Comparison of ENCODE assay signal across 1 cellular context in the genomic region with DNA sequence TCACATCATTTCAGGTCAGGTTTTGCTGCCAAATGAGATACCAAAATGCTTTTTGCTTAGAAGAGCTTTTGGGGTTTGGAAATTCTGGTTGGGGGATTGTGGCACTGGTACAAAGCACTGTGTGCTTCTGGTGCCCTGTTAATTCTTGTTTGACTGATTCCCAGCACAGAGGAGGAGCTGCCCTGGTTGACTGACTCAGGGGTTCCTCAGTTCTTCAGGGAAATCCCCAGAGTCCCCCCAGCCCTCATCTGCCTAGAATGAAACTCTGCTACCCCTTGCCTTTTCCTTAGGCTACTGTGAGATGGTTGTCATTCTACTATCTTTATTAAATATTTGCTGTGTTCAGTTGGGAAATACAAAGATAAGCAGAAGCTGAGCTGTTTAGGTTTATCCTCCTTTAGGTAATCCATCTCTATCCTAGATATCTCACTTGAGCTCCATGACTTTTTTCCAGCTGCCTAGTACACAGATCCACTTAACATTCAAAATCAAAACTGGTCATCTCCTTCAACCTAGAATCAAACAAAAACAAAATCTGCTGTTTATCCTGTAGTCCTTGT.
TF ChIP-seq lines count a peak whose summit lies in the region.

No MANE protein-coding gene starts in this region.

TF ChIP-seq in HepG2, 621 proteins besides CTCF, POLR2A, EP300 and RAD21 (continued from another document):
- no peak for TF ChIP-seq ZZZ3 (CRISPR knock-in tag; IDR thresholded peaks at IDR 0.05; ENCODE audit: borderline replicate concordance)
- TF ChIP-seq, protein P1, sequence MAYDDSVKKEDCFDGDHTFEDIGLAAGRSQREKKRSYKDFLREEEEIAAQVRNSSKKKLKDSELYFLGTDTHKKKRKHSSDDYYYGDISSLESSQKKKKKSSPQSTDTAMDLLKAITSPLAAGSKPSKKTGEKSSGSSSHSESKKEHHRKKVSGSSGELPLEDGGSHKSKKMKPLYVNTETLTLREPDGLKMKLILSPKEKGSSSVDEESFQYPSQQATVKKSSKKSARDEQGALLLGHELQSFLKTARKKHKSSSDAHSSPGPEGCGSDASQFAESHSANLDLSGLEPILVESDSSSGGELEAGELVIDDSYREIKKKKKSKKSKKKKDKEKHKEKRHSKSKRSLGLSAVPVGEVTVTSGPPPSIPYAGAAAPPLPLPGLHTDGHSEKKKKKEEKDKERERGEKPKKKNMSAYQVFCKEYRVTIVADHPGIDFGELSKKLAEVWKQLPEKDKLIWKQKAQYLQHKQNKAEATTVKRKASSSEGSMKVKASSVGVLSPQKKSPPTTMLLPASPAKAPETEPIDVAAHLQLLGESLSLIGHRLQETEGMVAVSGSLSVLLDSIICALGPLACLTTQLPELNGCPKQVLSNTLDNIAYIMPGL (CRISPR knock-in tag; IDR thresholded peaks at IDR 0.05; ENCODE audit: borderline replicate concordance in 1 of 2, low read depth in 1 of 2) = no peak
- TF ChIP-seq ZNF331 (CRISPR knock-in tag; IDR thresholded peaks at IDR 0.05) = no peak
- TF ChIP-seq, protein P2, sequence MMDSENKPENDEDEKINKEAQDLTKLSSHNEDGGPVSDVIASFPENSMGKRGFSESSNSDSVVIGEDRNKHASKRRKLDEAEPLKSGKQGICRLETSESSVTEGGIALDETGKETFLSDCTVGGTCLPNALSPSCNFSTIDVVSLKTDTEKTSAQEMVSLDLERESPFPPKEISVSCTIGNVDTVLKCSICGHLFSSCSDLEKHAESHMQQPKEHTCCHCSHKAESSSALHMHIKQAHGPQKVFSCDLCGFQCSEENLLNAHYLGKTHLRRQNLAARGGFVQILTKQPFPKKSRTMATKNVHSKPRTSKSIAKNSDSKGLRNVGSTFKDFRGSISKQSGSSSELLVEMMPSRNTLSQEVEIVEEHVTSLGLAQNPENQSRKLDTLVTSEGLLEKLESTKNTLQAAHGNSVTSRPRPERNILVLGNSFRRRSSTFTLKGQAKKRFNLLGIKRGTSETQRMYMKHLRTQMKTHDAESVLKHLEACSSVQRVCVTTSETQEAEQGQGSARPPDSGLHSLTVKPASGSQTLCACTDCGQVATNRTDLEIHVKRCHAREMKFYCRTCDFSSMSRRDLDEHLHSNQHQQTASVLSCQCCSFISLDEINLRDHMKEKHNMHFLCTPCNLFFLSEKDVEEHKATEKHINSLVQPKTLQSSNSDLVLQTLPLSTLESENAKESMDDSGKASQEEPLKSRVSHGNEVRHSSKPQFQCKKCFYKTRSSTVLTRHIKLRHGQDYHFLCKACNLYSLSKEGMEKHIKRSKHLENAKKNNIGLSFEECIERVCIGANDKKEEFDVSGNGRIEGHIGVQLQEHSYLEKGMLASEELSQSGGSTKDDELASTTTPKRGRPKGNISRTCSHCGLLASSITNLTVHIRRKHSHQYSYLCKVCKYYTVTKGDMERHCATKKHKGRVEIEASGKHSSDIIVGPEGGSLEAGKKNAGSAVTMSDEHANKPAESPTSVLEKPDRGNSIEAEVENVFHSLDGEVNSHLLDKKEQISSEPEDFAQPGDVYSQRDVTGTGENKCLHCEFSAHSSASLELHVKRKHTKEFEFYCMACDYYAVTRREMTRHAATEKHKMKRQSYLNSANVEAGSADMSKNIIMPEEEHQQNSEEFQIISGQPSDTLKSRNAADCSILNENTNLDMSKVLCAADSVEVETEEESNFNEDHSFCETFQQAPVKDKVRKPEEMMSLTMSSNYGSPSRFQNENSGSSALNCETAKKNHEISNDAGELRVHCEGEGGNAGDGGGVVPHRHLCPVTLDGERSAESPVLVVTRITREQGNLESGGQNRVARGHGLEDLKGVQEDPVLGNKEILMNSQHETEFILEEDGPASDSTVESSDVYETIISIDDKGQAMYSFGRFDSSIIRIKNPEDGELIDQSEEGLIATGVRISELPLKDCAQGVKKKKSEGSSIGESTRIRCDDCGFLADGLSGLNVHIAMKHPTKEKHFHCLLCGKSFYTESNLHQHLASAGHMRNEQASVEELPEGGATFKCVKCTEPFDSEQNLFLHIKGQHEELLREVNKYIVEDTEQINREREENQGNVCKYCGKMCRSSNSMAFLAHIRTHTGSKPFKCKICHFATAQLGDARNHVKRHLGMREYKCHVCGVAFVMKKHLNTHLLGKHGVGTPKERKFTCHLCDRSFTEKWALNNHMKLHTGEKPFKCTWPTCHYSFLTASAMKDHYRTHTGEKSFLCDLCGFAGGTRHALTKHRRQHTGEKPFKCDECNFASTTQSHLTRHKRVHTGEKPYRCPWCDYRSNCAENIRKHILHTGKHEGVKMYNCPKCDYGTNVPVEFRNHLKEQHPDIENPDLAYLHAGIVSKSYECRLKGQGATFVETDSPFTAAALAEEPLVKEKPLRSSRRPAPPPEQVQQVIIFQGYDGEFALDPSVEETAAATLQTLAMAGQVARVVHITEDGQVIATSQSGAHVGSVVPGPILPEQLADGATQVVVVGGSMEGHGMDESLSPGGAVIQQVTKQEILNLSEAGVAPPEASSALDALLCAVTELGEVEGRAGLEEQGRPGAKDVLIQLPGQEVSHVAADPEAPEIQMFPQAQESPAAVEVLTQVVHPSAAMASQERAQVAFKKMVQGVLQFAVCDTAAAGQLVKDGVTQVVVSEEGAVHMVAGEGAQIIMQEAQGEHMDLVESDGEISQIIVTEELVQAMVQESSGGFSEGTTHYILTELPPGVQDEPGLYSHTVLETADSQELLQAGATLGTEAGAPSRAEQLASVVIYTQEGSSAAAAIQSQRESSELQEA (CRISPR knock-in tag; IDR thresholded peaks at IDR 0.05; ENCODE audit: not compliant biosample characterization) = no peak
- TF ChIP-seq, protein P3, sequence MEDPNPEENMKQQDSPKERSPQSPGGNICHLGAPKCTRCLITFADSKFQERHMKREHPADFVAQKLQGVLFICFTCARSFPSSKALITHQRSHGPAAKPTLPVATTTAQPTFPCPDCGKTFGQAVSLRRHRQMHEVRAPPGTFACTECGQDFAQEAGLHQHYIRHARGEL (CRISPR knock-in tag; IDR thresholded peaks at IDR 0.05) = no peak
- no peak for TF ChIP-seq ISX (CRISPR knock-in tag; conservative IDR thresholded peaks at IDR 0.05)
- no peak for TF ChIP-seq CENPT (CRISPR knock-in tag; IDR thresholded peaks at IDR 0.05; ENCODE audit: low read depth)
- TF ChIP-seq NFRKB (IDR thresholded peaks at IDR 0.05) = no peak
- TF ChIP-seq AGO2 (optimal IDR thresholded peaks at IDR 0.05; ENCODE audit: low read depth, low read length) = no peak
- no peak for TF ChIP-seq ZEB1 (IDR thresholded peaks at IDR 0.05; ENCODE audit: insufficient replicate concordance, low read depth)
- TF ChIP-seq ZNF343 (CRISPR knock-in tag; IDR thresholded peaks at IDR 0.05) = no peak
